1 cellular context compared by ENCODE assay signal in genomic region chr17:27977751-27978688, GRCh38.
TF ChIP-seq lines count a peak whose summit lies in the region.

No MANE protein-coding gene starts in this region.

TF ChIP-seq in IMR-90, 13 proteins besides CTCF, POLR2A, EP300 and RAD21:
- TF ChIP-seq ELK1 (IDR thresholded peaks at IDR 0.05; ENCODE audit: borderline replicate concordance, low read depth, low read length): no peak
- no peak for TF ChIP-seq MAZ (IDR thresholded peaks at IDR 0.05; ENCODE audit: borderline replicate concordance, low read depth, low read length)
- no peak for TF ChIP-seq MXI1 (IDR thresholded peaks at IDR 0.05; ENCODE audit: borderline replicate concordance, low read depth, low read length)
- no peak for TF ChIP-seq MAFK (IDR thresholded peaks at IDR 0.05; ENCODE audit: low read depth, low read length)
- no peak for TF ChIP-seq RFX5 (IDR thresholded peaks at IDR 0.05; ENCODE audit: low read depth, low read length)
- TF ChIP-seq CHD1 (IDR thresholded peaks at IDR 0.05; ENCODE audit: low read depth, low read length): no peak
- no peak for TF ChIP-seq RCOR1 (IDR thresholded peaks at IDR 0.05; ENCODE audit: insufficient replicate concordance, low read length)
- TF ChIP-seq, protein P1, sequence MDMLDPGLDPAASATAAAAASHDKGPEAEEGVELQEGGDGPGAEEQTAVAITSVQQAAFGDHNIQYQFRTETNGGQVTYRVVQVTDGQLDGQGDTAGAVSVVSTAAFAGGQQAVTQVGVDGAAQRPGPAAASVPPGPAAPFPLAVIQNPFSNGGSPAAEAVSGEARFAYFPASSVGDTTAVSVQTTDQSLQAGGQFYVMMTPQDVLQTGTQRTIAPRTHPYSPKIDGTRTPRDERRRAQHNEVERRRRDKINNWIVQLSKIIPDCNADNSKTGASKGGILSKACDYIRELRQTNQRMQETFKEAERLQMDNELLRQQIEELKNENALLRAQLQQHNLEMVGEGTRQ (IDR thresholded peaks at IDR 0.05; ENCODE audit: low read depth, low read length): no peak
- TF ChIP-seq FOS (IDR thresholded peaks at IDR 0.05; ENCODE audit: low read depth, low read length): no peak
- TF ChIP-seq BHLHE40 (IDR thresholded peaks at IDR 0.05; ENCODE audit: low read depth, low read length): no peak
- no peak for TF ChIP-seq NFE2L2 (IDR thresholded peaks at IDR 0.05; ENCODE audit: low read depth, low read length)
- TF ChIP-seq SMC3 (IDR thresholded peaks at IDR 0.05; ENCODE audit: low read depth, low read length): no peak
